Comparison of ENCODE assay signal across 8 cellular contexts in the genomic region with DNA sequence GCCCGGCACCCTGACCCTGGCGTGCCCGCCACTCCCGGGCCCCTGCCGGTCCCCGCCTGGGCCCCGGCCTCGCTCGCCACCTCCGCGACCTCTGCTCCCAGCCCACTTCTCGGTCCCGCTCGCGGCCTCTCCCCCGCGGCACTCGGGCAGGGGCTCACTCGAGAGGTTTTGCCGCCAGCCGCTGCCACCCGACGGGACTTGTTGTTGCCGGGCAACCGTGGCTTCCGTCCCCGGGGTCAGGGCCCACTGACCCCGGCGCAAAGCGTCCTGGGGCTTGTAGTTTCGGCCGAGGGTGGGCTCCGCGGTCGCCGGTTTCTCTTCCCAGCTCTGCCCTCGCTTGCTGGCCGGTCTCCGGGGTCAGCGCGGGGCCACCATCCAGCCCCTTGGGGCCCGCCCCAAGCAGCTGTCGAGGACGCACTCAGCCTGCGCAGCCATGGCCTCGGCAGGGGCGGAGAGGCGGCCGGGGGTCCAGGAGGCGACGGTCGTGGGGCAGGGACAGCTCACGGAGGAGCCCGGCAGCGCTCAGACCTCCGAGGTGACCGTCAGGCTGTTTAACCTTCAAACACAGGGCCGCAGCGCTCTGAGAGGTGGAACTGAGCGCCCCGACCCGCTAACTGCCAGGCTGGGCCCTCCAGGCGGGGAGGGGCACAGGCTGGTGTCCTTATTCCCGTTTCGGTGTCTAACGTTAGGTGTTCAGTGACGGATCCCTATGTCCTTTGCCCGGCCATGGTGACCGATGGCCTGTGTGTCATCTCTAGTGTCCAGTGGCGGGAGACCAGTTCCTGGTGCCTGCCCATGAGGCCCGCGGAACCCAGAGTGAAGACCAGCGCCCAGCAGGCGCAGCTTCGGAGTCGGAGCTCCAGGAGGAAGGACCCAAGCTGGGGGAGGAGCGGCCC. TPM values are rescaled to one million over a fixed set of nuclear protein-coding genes. Genes with fewer than 3 reads are reported as not detected.
DNase-seq lines count a peak whose midpoint lies in the region; ATAC-seq and TF ChIP-seq lines count a peak whose summit lies in the region.

A gene with protein sequence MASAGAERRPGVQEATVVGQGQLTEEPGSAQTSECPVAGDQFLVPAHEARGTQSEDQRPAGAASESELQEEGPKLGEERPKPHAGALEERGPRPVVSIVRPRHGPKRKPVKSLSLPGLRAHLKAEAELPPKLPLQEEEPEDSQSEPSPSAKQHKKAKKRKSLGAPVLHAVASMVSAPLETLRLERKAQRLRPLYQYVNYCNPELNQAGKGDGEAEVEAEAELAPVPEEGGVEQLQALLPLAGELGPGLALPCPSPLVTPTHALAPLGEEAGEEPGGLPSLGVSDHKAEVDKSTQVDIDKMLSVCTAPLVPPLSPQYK (plus strand): TSS at position 277 of the 896 bp plus-strand sequence. CDS start 157 bp downstream, at position 434.
A gene with protein sequence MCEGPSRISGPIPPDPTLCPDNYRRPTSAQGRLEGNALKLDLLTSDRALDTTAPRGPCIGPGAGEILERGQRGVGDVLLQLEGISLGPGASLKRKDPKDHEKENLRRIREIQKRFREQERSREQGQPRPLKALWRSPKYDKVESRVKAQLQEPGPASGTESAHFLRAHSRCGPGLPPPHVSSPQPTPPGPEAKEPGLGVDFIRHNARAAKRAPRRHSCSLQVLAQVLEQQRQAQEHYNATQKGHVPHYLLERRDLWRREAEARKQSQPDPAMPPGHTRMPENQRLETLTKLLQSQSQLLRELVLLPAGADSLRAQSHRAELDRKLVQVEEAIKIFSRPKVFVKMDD (minus strand): TSS at position 213 of the 896 bp plus-strand sequence. CDS start 308 bp downstream, outside the sequence.

- intact Hi-C loops in Calu3 (cut with micrococcal nuclease; ENCODE audit: unreplicated experiment) = loop anchor here (5.0 kb wide), 1 partner anchor 119 kb away; no protein-coding TSS in a partner anchor
- intact Hi-C loops in left cardiac atrium (cut with DNase I) = loop anchor here in 1 of 2 donors (10.0 kb wide), 1 partner anchor 142 kb away; a partner anchor contains a TSS
- intact Hi-C loops in posterior vena cava (cut with DNase I) = loop anchor here (5.0 to 10.0 kb wide), 3 partner anchors 102 to 144 kb away; a partner anchor contains a TSS

- H3K4me1 ChIP-seq in adipocyte (ENCODE audit: control insufficient read depth, insufficient read depth, low read length) = peaks cover 23% of the 10 kb centered on the region

- peak within 1 kb of the TSS; percentile 1 for H3K27ac Mint-ChIP-seq in Calu3 (ENCODE audit: unreplicated experiment)
- peak within 1 kb of the TSS; percentile 59 for H3K27ac Mint-ChIP-seq in type B pancreatic cell

- H3K27me3 Mint-ChIP-seq in Calu3 (ENCODE audit: unreplicated experiment) (no peaks in the 10 kb centered on the region), type B pancreatic cell (no peaks in the 10 kb centered on the region)

- DNase-seq in Calu3 (peak; percentile 82), Kasumi-1 (lab: John Stamatoyannopoulos, UW) (peak; percentile 78 to 79), T follicular helper cell (ENCODE audit: low read depth) (peak; percentile 76), adipocyte (ENCODE audit: low read depth) (peak; percentile 78), left cardiac atrium (peak; percentile 90), posterior vena cava (ENCODE audit: low spot score) (peak; percentile 95), type B pancreatic cell (ENCODE audit: extremely low spot score, unreplicated experiment) (no peak)

- H3K9me3 Mint-ChIP-seq in Calu3 (ENCODE audit: low read depth, unreplicated experiment) (no peaks in the 10 kb centered on the region), type B pancreatic cell (no peaks in the 10 kb centered on the region)

- H3K36me3 ChIP-seq in adipocyte (ENCODE audit: control insufficient read depth, insufficient read depth, low read length, severe bottlenecking) = no peaks in the 10 kb centered on the region

- no peaks in the 10 kb centered on the region for H3K9me3 ChIP-seq in adipocyte (ENCODE audit: control insufficient read depth, low read length)

- ATAC-seq in GM21528 (IDR thresholded peaks at IDR 0.05; ENCODE audit: low FRiP score, unreplicated experiment) (peak; percentile 43), left cardiac atrium (peak; percentile 80 to 85)

- TF ChIP-seq CTCF in Calu3 (IDR thresholded peaks at IDR 0.05; ENCODE audit: unreplicated experiment) (no peak), type B pancreatic cell (conservative IDR thresholded peaks at IDR 0.05) (no peak)

- H3K4me3 Mint-ChIP-seq in Calu3 (ENCODE audit: low read depth, unreplicated experiment) (peak within 1 kb of the TSS; percentile 88), type B pancreatic cell (peak within 1 kb of the TSS; percentile 86)

- H3K36me3 Mint-ChIP-seq in Calu3 (ENCODE audit: insufficient read depth, unreplicated experiment) (peaks cover 48% of the 10 kb centered on the region), type B pancreatic cell (no peaks in the 10 kb centered on the region)

- peak within 1 kb of the TSS; percentile 91 for H3K9ac ChIP-seq in adipocyte (ENCODE audit: low read length)

- H3K4me1 Mint-ChIP-seq in Calu3 (ENCODE audit: low read depth, unreplicated experiment) (no peaks in the 10 kb centered on the region), type B pancreatic cell (ENCODE audit: unreplicated experiment) (peaks cover 8% of the 10 kb centered on the region)

- H3K27me3 ChIP-seq in adipocyte (replicated peaks; ENCODE audit: control insufficient read depth, insufficient read depth, low read length) = no peaks in the 10 kb centered on the region

- no TSS peak for BruUV-seq in Calu3 (replicated peaks; lab: Mats Ljungman, UMichigan)

- CTCF ChIA-PET in Calu3 (lab: Charles Lee) = interaction anchor here (1.4 to 4.1 kb wide), 3 partner anchors 53 to 146 kb away, joined by 4 to 31 read pairs (median 11); a partner anchor contains a TSS

- H3K4me3 ChIP-seq in adipocyte (ENCODE audit: low read length) = peak within 1 kb of the TSS; percentile 80

RNA-seq across cellular contexts. Expression of the first gene that starts in this region (rescaled TPM):
- total RNA-seq in Calu3 (2022) = 0.66 and 0.68 TPM in 2 replicates
- total RNA-seq in left cardiac atrium = 1 to 10 TPM; 3.5 to 3.7 TPM
- 1 to 10 TPM; 2.7 to 4.8 TPM for total RNA-seq in posterior vena cava
- total RNA-seq in type B pancreatic cell (ENCODE audit: low replicate concordance) = 1.5 and 2.8 TPM in 2 replicates

RNA-seq across cellular contexts. Expression of the second gene that starts in this region (rescaled TPM):
- total RNA-seq in Calu3 (2022) (22.6 and 23.0 TPM in 2 replicates), left cardiac atrium (1 to 10 TPM; 7.6 to 9.6 TPM), posterior vena cava (10 to 100 TPM; 12.2 to 12.6 TPM), type B pancreatic cell (ENCODE audit: low replicate concordance) (12.2 and 18.8 TPM in 2 replicates)
